In genomic region chr6:19210849-19211590, GRCh38 we compare ENCODE assay signal across 11 cellular contexts.
DNase-seq lines count a peak whose midpoint lies in the region; ATAC-seq, FAIRE-seq and TF ChIP-seq lines count a peak whose summit lies in the region.
"Had no signal": no experiment of that assay in that cellular context is flagged by ENCODE, and none has a peak within 500 bp of the region (broad histone marks: within the 10 kb centered on the region; RNA-seq: fewer than 3 reads in every experiment).

No MANE protein-coding gene starts in this region.

- POLR2A ChIA-PET in WTC11 (lab: Charles Lee) = no interaction called here
- POLR2A ChIA-PET in T-cell (lab: Charles Lee) = no interaction called here

- H3K4me2 ChIP-seq in DND-41 (ENCODE audit: insufficient read depth, low read length) = no peak overlapping the region
- H3K4me2 ChIP-seq in GM23248 (ENCODE audit: unreplicated experiment) = no peak overlapping the region

- no peaks in the 10 kb centered on the region for H3K9me3 ChIP-seq in DND-41 (ENCODE audit: insufficient read depth, low read length, severe bottlenecking)
- no peaks in the 10 kb centered on the region for H3K9me3 ChIP-seq in GM23248 (ENCODE audit: low read depth)
- peaks cover 0 to 2% of the 10 kb centered on the region in 2 donors for H3K9me3 ChIP-seq in kidney (ENCODE audit: control insufficient read depth in 1 of 2, low read length in 2 of 2)
- H3K9me3 ChIP-seq: gastrocnemius medialis had no signal

- H3K4me3 ChIP-seq in DND-41 (ENCODE audit: low read depth in 1 of 2, low read length in 2 of 2) = no peak overlapping the region
- H3K4me3 ChIP-seq in GM23248 = no peak overlapping the region
- H3K4me3 ChIP-seq in kidney (ENCODE audit: low read length in 2 of 2) = no peak overlapping the region
- H3K4me3 ChIP-seq: gastrocnemius medialis, sigmoid colon had no signal

- no peak for FAIRE-seq in kidney (lab: Jason Lieb, UNC)

- H3K9me3 Mint-ChIP-seq in WTC11 (peaks cover 23% of the 10 kb centered on the region), T-cell (peaks cover 12 to 20% (median 14%) of the 10 kb centered on the region in 3 donors)

- no peak overlapping the region for H2AFZ ChIP-seq in DND-41 (ENCODE audit: low read depth, low read length)
- H2AFZ ChIP-seq in GM23248 = no peak overlapping the region

- H3K4me1 Mint-ChIP-seq in WTC11 (peaks cover 2% of the 10 kb centered on the region; the same call in 1 of the 2 replicates), T-cell (no peaks in the 10 kb centered on the region)
- H3K4me1 Mint-ChIP-seq: activated naive CD8-positive, alpha-beta T cell treated with anti-CD3 and anti-CD28 coated beads, Interleukin-2, amount 10 ng/mL, durations not matched to agents 7 days and 5 days had no signal

- H3F3A ChIP-seq in GM23248 (ENCODE audit: insufficient read depth) = no peaks in the 10 kb centered on the region

- CTCF ChIA-PET in WTC11 (lab: Charles Lee) = interaction anchor here (0.6 to 3.4 kb wide), 25 partner anchors 11 to 846 kb away, joined by 3 to 38 read pairs (median 4); no protein-coding TSS in a partner anchor
- CTCF ChIA-PET in T-cell (lab: Charles Lee) = interaction anchor here in 1 of 2 donors (0.6 kb wide), 1 partner anchor 612 kb away, joined by 4 read pairs; no protein-coding TSS in a partner anchor

- H3K36me3 Mint-ChIP-seq in WTC11 (peaks cover 5% of the 10 kb centered on the region; the same call in 1 of the 2 replicates), T-cell (no peaks in the 10 kb centered on the region)
- H3K36me3 Mint-ChIP-seq: activated naive CD8-positive, alpha-beta T cell treated with anti-CD3 and anti-CD28 coated beads, Interleukin-2, amount 10 ng/mL, durations not matched to agents 7 days and 5 days had no signal

- DNase-seq in DND-41 (peak; percentile 44), GM23248 (peak; percentile 1), WTC11 (ENCODE audit: low spot score) (peak; percentile 83), kidney (no peak), MV-4-11 (lab: John Stamatoyannopoulos, UW) (no peak), T-cell (no peak)
- DNase-seq: activated naive CD8-positive, alpha-beta T cell treated with anti-CD3 and anti-CD28 coated beads, Interleukin-2, amount 10 ng/mL, durations not matched to agents 7 days and 5 days; gastrocnemius medialis; sigmoid colon had no signal

- H3K4me1 ChIP-seq in DND-41 (ENCODE audit: insufficient read depth, low read length) (no peaks in the 10 kb centered on the region), GM23248 (ENCODE audit: insufficient read depth) (no peaks in the 10 kb centered on the region), kidney (ENCODE audit: control insufficient read depth in 1 of 2, insufficient read depth in 1 of 2, low read depth in 1 of 2, low read length in 2 of 2) (no peaks in the 10 kb centered on the region)
- H3K4me1 ChIP-seq: gastrocnemius medialis, sigmoid colon had no signal

- WGBS in GM23248 (ENCODE audit: low coverage in 1 of 2, low lambda C conversion rate in 2 of 2, missing lambda C conversion rate in 2 of 2), 2 experiments = 59% methylated on average over 14 of the region's 14 CpGs

- H3K9ac ChIP-seq in DND-41 (ENCODE audit: low read depth, low read length) (no peak overlapping the region), GM23248 (no peak overlapping the region), kidney (ENCODE audit: low read length in 2 of 2) (no peak overlapping the region)

- no peaks in the 10 kb centered on the region for H3K9me2 ChIP-seq in GM23248 (ENCODE audit: insufficient read depth)

- H3K27me3 ChIP-seq in DND-41 (ENCODE audit: insufficient read depth, low read length, poor library complexity) (no peaks in the 10 kb centered on the region), GM23248 (replicated peaks; ENCODE audit: insufficient read depth) (no peaks in the 10 kb centered on the region)
- H3K27me3 ChIP-seq: gastrocnemius medialis, sigmoid colon had no signal

- H3K27ac Mint-ChIP-seq in WTC11 (no peak overlapping the region), T-cell (no peak overlapping the region)
- H3K27ac Mint-ChIP-seq: activated naive CD8-positive, alpha-beta T cell treated with anti-CD3 and anti-CD28 coated beads, Interleukin-2, amount 10 ng/mL, durations not matched to agents 7 days and 5 days had no signal

- H3K36me3 ChIP-seq in DND-41 (ENCODE audit: insufficient read depth, low read length) = no peaks in the 10 kb centered on the region
- H3K36me3 ChIP-seq in GM23248 (ENCODE audit: low read depth) = no peaks in the 10 kb centered on the region
- no peaks in the 10 kb centered on the region for H3K36me3 ChIP-seq in kidney (ENCODE audit: control insufficient read depth in 1 of 2, insufficient read depth in 2 of 2, low read length in 2 of 2)
- H3K36me3 ChIP-seq: gastrocnemius medialis, sigmoid colon had no signal

- intact Hi-C loops in kidney (cut with DNase I) = no loop called here

- in situ Hi-C loops in GM23248 (cut with MboI) = no loop called here

- ATAC-seq in DND-41 (ENCODE audit: insufficient read depth, low read depth) (peak; percentile 64; the same call in 2 of the 3 replicates), WTC11 (peak; percentile 99), HG02870 (IDR thresholded peaks at IDR 0.05; ENCODE audit: unreplicated experiment) (no peak), GM21619 (IDR thresholded peaks at IDR 0.05; ENCODE audit: unreplicated experiment) (no peak), T-cell (replicated peaks in 1 of 4) (no peak)
- ATAC-seq: gastrocnemius medialis had no signal

- no peaks in the 10 kb centered on the region for H3K79me2 ChIP-seq in DND-41 (ENCODE audit: insufficient read depth, low read length)
- no peaks in the 10 kb centered on the region for H3K79me2 ChIP-seq in GM23248 (ENCODE audit: insufficient read depth)

- H3K27ac ChIP-seq in DND-41 (ENCODE audit: low read length) (no peak overlapping the region), GM23248 (no peak overlapping the region), kidney (ENCODE audit: low read depth in 2 of 2, low read length in 2 of 2) (no peak overlapping the region)
- H3K27ac ChIP-seq: gastrocnemius medialis, sigmoid colon had no signal

- H3K4me3 Mint-ChIP-seq in WTC11 (no peak overlapping the region), T-cell (no peak overlapping the region)
- H3K4me3 Mint-ChIP-seq: activated naive CD8-positive, alpha-beta T cell treated with anti-CD3 and anti-CD28 coated beads, Interleukin-2, amount 10 ng/mL, durations not matched to agents 7 days and 5 days had no signal

- H3K27me3 Mint-ChIP-seq in WTC11 (ENCODE audit: low read depth) = peaks cover 3% of the 10 kb centered on the region; the same call in 1 of the 2 replicates
- no peaks in the 10 kb centered on the region for H3K27me3 Mint-ChIP-seq in T-cell
- H3K27me3 Mint-ChIP-seq: activated naive CD8-positive, alpha-beta T cell treated with anti-CD3 and anti-CD28 coated beads, Interleukin-2, amount 10 ng/mL, durations not matched to agents 7 days and 5 days had no signal

- no peaks in the 10 kb centered on the region for H4K20me1 ChIP-seq in DND-41 (ENCODE audit: insufficient read depth, low read length)
- H4K20me1 ChIP-seq in GM23248 (ENCODE audit: insufficient read depth) = no peaks in the 10 kb centered on the region

- peak; percentile 53 for TF ChIP-seq CTCF in DND-41 (IDR thresholded peaks at IDR 0.05; ENCODE audit: borderline replicate concordance, extremely low read depth, low read length, poor library complexity, severe bottlenecking)
- peak; percentile 74 for TF ChIP-seq CTCF in WTC11 (IDR thresholded peaks at IDR 0.05)
- peak; percentile 27 for TF ChIP-seq CTCF in kidney (IDR thresholded peaks at IDR 0.05; ENCODE audit: borderline replicate concordance, extremely low read depth, insufficient read depth)

TF ChIP-seq in WTC11, 78 proteins besides CTCF, POLR2A, EP300 and RAD21:
- no peak for TF ChIP-seq SMAD3 (CRISPR knock-in tag; IDR thresholded peaks at IDR 0.05; ENCODE audit: borderline replicate concordance)
- TF ChIP-seq ZNF138 (CRISPR knock-in tag; conservative IDR thresholded peaks at IDR 0.05) = 0 out of 2 replicates have a peak, but pooled peaks have one; percentile 49
TF ChIP-seq in WTC11: peak in this region for 1.

Comparison
In these comparisons a context has a peak if more than half of its experiments do, and no peak if none do; other contexts are left out.
1. ATAC-seq: peak in DND-41 (single experiment) and WTC11 (single experiment); none in HG02870 (single experiment), GM21619 (single experiment) and T-cell (0 of 4).
2. DNase-seq: peak in DND-41 (single experiment), GM23248 (single experiment) and WTC11 (single experiment); none in kidney (single experiment), MV-4-11 (single experiment) and T-cell (0 of 34).
3. Peak in every context shown above with its lines, with median percentiles within 50 percentile points of each other: CTCF ChIP-seq.